ENCODE assay signal across 1 cellular context in the genomic region with DNA sequence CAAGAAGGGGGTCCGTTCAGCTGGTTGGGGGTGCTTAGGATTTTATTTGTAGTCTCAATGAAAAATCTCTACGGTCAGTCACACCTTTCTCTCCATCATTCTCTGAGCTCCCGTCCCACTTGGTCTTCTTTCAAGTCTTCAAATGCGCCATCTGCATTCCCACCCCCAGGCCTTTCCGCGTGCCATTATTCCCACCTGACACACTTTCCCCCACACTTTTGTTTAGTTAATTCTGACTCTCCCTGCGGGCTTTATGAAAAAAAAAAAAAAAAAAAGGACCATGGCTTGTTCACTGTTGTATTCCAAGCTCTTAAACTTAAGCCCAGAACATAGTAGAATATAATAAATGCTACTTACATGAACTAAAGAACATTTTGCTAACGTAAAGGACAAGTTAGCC.
TF ChIP-seq lines count a peak whose summit lies in the region.

No MANE protein-coding gene starts in this region.

TF ChIP-seq in IMR-90, 13 proteins besides CTCF, POLR2A, EP300 and RAD21:
- no peak for TF ChIP-seq CEBPB (IDR thresholded peaks at IDR 0.05; ENCODE audit: low read depth, low read length)
TF ChIP-seq in IMR-90: peak in this region for 0.
